8 cellular contexts compared by ENCODE assay signal in the genomic region with DNA sequence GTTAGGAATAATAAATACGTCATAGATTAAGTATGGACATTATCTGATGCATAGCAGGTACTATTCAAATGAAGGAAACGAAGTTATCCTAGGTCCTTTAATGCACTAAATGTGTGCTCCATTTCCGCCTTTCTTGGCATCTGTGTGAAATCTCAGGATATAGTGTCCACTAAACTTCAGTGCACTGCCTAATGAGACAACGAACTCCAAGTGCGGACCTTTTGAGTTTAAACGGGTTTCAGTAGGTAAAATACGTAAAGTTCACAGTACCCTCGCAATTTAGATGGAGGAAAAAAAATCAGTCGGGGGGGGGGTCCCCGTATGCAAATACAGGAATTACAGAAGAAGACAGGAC. TPM values are rescaled to one million over a fixed set of nuclear protein-coding genes. Genes with fewer than 3 reads are reported as not detected.
DNase-seq lines count a peak whose midpoint lies in the region; TF ChIP-seq lines count a peak whose summit lies in the region.

No MANE protein-coding gene starts in this region.

- H3K27ac ChIP-seq in colonic mucosa = peak overlapping the region; percentile 99

- H3K4me1 ChIP-seq in colonic mucosa (no peaks in the 10 kb centered on the region), mucosa of stomach (ENCODE audit: control insufficient read depth, insufficient read depth, low read length) (peaks cover 10% of the 10 kb centered on the region)

- H3K36me3 ChIP-seq in MG63 (no peaks in the 10 kb centered on the region; the same call in 1 of the 2 replicates), colonic mucosa (no peaks in the 10 kb centered on the region), mucosa of stomach (ENCODE audit: control insufficient read depth, insufficient read depth, low read length) (no peaks in the 10 kb centered on the region)

- H3K4me3 ChIP-seq in MG63 (peak overlapping the region; percentile 81), colonic mucosa (peak overlapping the region; percentile 72), mucosa of stomach (ENCODE audit: low read length) (peak overlapping the region; percentile 64)

- H3K9me3 ChIP-seq in MG63 (no peaks in the 10 kb centered on the region), colonic mucosa (no peaks in the 10 kb centered on the region), mucosa of stomach (ENCODE audit: control insufficient read depth, low read length) (no peaks in the 10 kb centered on the region)

- no peak for TF ChIP-seq CTCF in colonic mucosa (IDR thresholded peaks at IDR 0.05)

- intact Hi-C loops in colonic mucosa (cut with DNase I) = no loop called here

- H3K9ac ChIP-seq in colonic mucosa (ENCODE audit: low read depth in 2 of 2, low read length in 2 of 2) = peak overlapping the region; percentile 82 to 83
- H3K9ac ChIP-seq in mucosa of stomach (ENCODE audit: low read length) = peak overlapping the region; percentile 96

- DNase-seq in NOMO-1 treated with DMSO at 0.1 percent for 48 hours (lab: John Stamatoyannopoulos, UW; ENCODE audit: unreplicated experiment) = peak; percentile 50
- no peak for DNase-seq in NOMO-1 treated with dmso at 0.1 percent for 144 hours (lab: John Stamatoyannopoulos, UW; ENCODE audit: unreplicated experiment)
- DNase-seq in MG63 = no peak
- DNase-seq in colonic mucosa = no peak
- DNase-seq in middle frontal gyrus (ENCODE audit: extremely low spot score, low spot score) = no peak
- DNase-seq in NCI-H1417 (lab: John Stamatoyannopoulos, UW) = no peak
- no peak for DNase-seq in NCI-H1105 (lab: John Stamatoyannopoulos, UW)

- H3K27me3 ChIP-seq in MG63 = no peaks in the 10 kb centered on the region
- no peaks in the 10 kb centered on the region for H3K27me3 ChIP-seq in colonic mucosa
- H3K27me3 ChIP-seq in mucosa of stomach (ENCODE audit: control insufficient read depth, insufficient read depth, low read length) = no peaks in the 10 kb centered on the region

RNA-seq across cellular contexts. Expression of a gene that starts 0.8 kb away (rescaled TPM):
- total RNA-seq in MG63 (2014; rRNA removed; shearing (Covaris generic); ENCODE audit: low replicate concordance) = 0.74 and 3.1 TPM in 2 replicates
- 10 to 100 TPM; 11.1 to 31.5 TPM for total RNA-seq in colonic mucosa
